In the genomic region with DNA sequence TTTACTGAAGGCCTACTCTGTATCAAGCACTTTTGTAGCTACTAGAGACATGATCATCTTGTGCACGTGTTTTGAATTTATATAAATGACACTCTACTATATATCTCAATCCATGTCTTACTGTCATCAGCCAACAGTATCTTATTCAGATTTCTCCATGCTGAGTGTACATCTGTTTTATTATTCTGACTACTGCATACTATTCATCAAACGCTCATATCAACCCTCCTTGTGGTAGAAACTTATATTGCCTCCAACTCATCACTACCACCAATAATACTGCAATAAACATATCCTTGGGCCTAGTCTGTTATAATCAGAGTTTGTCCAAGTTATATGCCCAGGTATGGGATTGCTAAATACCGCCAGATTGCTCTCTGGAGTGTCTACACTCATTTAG, we compare ENCODE assay signal across 18 cellular contexts.
DNase-seq lines count a peak whose midpoint lies in the region; ATAC-seq, FAIRE-seq and TF ChIP-seq lines count a peak whose summit lies in the region.
"Had no signal": no experiment of that assay in that cellular context is flagged by ENCODE, and none has a peak within 500 bp of the region (broad histone marks: within the 10 kb centered on the region; RNA-seq: fewer than 3 reads in every experiment).

No MANE protein-coding gene starts in this region.

- FAIRE-seq in TTC549 (lab: Jason Lieb, UNC) (peak; percentile 38), keratinocyte (lab: Jason Lieb, UNC) (peak; percentile 5)
- FAIRE-seq: endometrium, H1 had no signal

- H3K79me2 ChIP-seq in HCT116 (ENCODE audit: insufficient read depth, low read length), result no peaks in the 10 kb centered on the region
- no peaks in the 10 kb centered on the region for H3K79me2 ChIP-seq in keratinocyte (ENCODE audit: control insufficient read depth, insufficient read depth, low read length)
- H3K79me2 ChIP-seq: parathyroid adenoma had no signal

- DNase-seq in AG09319 (ENCODE audit: extremely low read depth, low read depth) (no peak), HCT116 (ENCODE audit: low read depth, low spot score) (peak; percentile 18), keratinocyte (ENCODE audit: low read depth, low spot score) (no peak), H4 (ENCODE audit: low spot score) (no peak), DMS153 (lab: John Stamatoyannopoulos, UW) (no peak), SKM-1 treated with dmso at 0.1 percent for 144 hours (lab: John Stamatoyannopoulos, UW; ENCODE audit: unreplicated experiment) (no peak)
- DNase-seq: activated CD4-positive, CD25-positive, alpha-beta regulatory T cell; activated naive CD8-positive, alpha-beta T cell treated with anti-CD3 and anti-CD28 coated beads, Interleukin-2, amount 10 ng/mL, durations not matched to agents 7 days and 5 days; DMS79; NCI-H1417; OCI-M1; stimulated activated CD4-positive, alpha-beta T cell treated with anti-CD3 and anti-CD28 coated beads, Interleukin-4, amount 100 ng/mL, for 24 hours had no signal

- no peaks in the 10 kb centered on the region for H3K4me1 ChIP-seq in HCT116 (ENCODE audit: control insufficient read depth in 1 of 2, insufficient read depth in 2 of 2, low read length in 2 of 2)
- no peaks in the 10 kb centered on the region for H3K4me1 ChIP-seq in keratinocyte (ENCODE audit: control insufficient read depth, extremely low read depth, insufficient read depth, low read length)
- H3K4me1 ChIP-seq: parathyroid adenoma, suprapubic skin had no signal

- H3K9ac ChIP-seq in HCT116 (ENCODE audit: low read length) (no peak overlapping the region), keratinocyte (ENCODE audit: control insufficient read depth, extremely low read depth, insufficient read depth, low read length) (no peak overlapping the region)
- H3K9ac ChIP-seq: parathyroid adenoma had no signal

- POLR2A ChIA-PET in HCT116 (lab: Charles Lee), result no interaction called here

- TF ChIP-seq CTCF in AG09319 (IDR thresholded peaks at IDR 0.05; ENCODE audit: low read depth, low read length) (peak; percentile 5), HCT116 (IDR thresholded peaks at IDR 0.05 in 2 of 3, conservative IDR thresholded peaks at IDR 0.05 in 1 of 3; ENCODE audit: borderline replicate concordance in 1 of 3, insufficient read depth in 1 of 3, low read depth in 2 of 3, low read length in 2 of 3) (peak; percentile 19 to 39 (median 30); a peak in 5 of 6 replicates), keratinocyte (optimal IDR thresholded peaks at IDR 0.05 in 1 of 3, IDR thresholded peaks at IDR 0.05 in 1 of 3, conservative IDR thresholded peaks at IDR 0.05 in 1 of 3; ENCODE audit: extremely low read depth in 1 of 3, insufficient read depth in 2 of 3, low read length in 3 of 3) (peak in 2 of 3 experiments; percentile 9 to 39)

- peak; percentile 73 for ATAC-seq in HCT116
- no peak for ATAC-seq in GM19395 (IDR thresholded peaks at IDR 0.05; ENCODE audit: unreplicated experiment)

- no peak overlapping the region for H3K4me2 ChIP-seq in HCT116 (ENCODE audit: low read length)
- H3K4me2 ChIP-seq in keratinocyte (ENCODE audit: control insufficient read depth, extremely low read depth, insufficient read depth, low read depth, low read length), result no peak overlapping the region

- H3K4me3 ChIP-seq in HCT116 (replicated peaks in 1 of 2; ENCODE audit: low read depth in 1 of 2, low read length in 2 of 2) (no peak overlapping the region), keratinocyte (ENCODE audit: control insufficient read depth in 2 of 3, extremely low read depth in 1 of 3, insufficient read depth in 2 of 3, low read depth in 1 of 3, low read length in 3 of 3) (no peak overlapping the region)
- H3K4me3 ChIP-seq: suprapubic skin had no signal

- H3K27ac ChIP-seq in HCT116 (ENCODE audit: low read depth, low read length) (no peak overlapping the region), keratinocyte (ENCODE audit: control insufficient read depth, insufficient read depth, low read length) (no peak overlapping the region)
- H3K27ac ChIP-seq: parathyroid adenoma, suprapubic skin had no signal

- RAD21 ChIA-PET in HCT116 (lab: Charles Lee; ENCODE audit: low non-redundant PET in 1 of 2, low total read pairs in 2 of 2, uncharacterized antibody in 2 of 2, unreplicated experiment in 2 of 2), result no interaction called here

- no peaks in the 10 kb centered on the region for H3K9me1 ChIP-seq in keratinocyte (ENCODE audit: control insufficient read depth, extremely low read depth, insufficient read depth, low read length)

- CTCF ChIA-PET in HCT116 (lab: Charles Lee), result no interaction called here

- no peaks in the 10 kb centered on the region for H3K36me3 ChIP-seq in HCT116 (ENCODE audit: control insufficient read depth in 1 of 2, insufficient read depth in 2 of 2, low read length in 2 of 2)
- no peaks in the 10 kb centered on the region for H3K36me3 ChIP-seq in keratinocyte (ENCODE audit: control insufficient read depth in 2 of 2, extremely low read depth in 1 of 2, insufficient read depth in 2 of 2, low read length in 2 of 2)
- H3K36me3 ChIP-seq: suprapubic skin had no signal

- intact Hi-C loops in HCT116 (cut with micrococcal nuclease), result no loop called here

- H2AFZ ChIP-seq in HCT116 (ENCODE audit: low read depth, low read length, poor library complexity, severe bottlenecking) (no peak overlapping the region), keratinocyte (ENCODE audit: control insufficient read depth, low read length) (no peak overlapping the region)
- H2AFZ ChIP-seq: parathyroid adenoma had no signal

- no peaks in the 10 kb centered on the region for H4K20me1 ChIP-seq in HCT116 (ENCODE audit: insufficient read depth)
- no peaks in the 10 kb centered on the region for H4K20me1 ChIP-seq in keratinocyte (ENCODE audit: control insufficient read depth, extremely low read depth, insufficient read depth, low read length)

- dilution Hi-C loops in keratinocyte (cut with MboI; ENCODE audit: extremely low pct_ligation_motif_present, low sequenced_read_pairs), result no loop called here

- no peaks in the 10 kb centered on the region for H3K27me3 ChIP-seq in HCT116 (ENCODE audit: insufficient read depth, low read length)
- no peaks in the 10 kb centered on the region for H3K27me3 ChIP-seq in keratinocyte (ENCODE audit: control insufficient read depth, extremely low read depth, insufficient read depth, low read length)
- H3K27me3 ChIP-seq: suprapubic skin had no signal

- TF ChIP-seq POLR2A in HCT116 (IDR thresholded peaks at IDR 0.05; ENCODE audit: borderline replicate concordance, extremely low read depth, insufficient read depth, insufficient read length), result no peak

- H3K9me2 ChIP-seq in HCT116 (ENCODE audit: insufficient read depth), result no peaks in the 10 kb centered on the region

- H3K9me3 ChIP-seq in HCT116 (ENCODE audit: control insufficient read depth in 1 of 2, insufficient read depth in 1 of 2, low read depth in 1 of 2, low read length in 2 of 2) (no peaks in the 10 kb centered on the region), keratinocyte (ENCODE audit: control insufficient read depth, low read depth, low read length) (no peaks in the 10 kb centered on the region)
- H3K9me3 ChIP-seq: suprapubic skin had no signal

- TF ChIP-seq RAD21 in HCT116 (IDR thresholded peaks at IDR 0.05; ENCODE audit: low read depth), result peak; percentile 62

- BruUV-seq in HCT116 (replicated peaks; lab: Mats Ljungman, UMichigan), result no TSS peak

TF ChIP-seq in HCT116, 20 proteins besides CTCF, POLR2A, EP300 and RAD21:
- peak; percentile 35; the same call in 1 of the 2 replicates for TF ChIP-seq CBX3 (IDR thresholded peaks at IDR 0.05; ENCODE audit: low read depth)
- TF ChIP-seq EZH2phosphoT487 (IDR thresholded peaks at IDR 0.05; ENCODE audit: borderline replicate concordance), result no peak
- TF ChIP-seq, protein P1, sequence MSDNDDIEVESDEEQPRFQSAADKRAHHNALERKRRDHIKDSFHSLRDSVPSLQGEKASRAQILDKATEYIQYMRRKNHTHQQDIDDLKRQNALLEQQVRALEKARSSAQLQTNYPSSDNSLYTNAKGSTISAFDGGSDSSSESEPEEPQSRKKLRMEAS (IDR thresholded peaks at IDR 0.05), result 0 out of 2 replicates have a peak, but pooled peaks have one; percentile 20
